8 cellular contexts compared by ENCODE assay signal in the genomic region with DNA sequence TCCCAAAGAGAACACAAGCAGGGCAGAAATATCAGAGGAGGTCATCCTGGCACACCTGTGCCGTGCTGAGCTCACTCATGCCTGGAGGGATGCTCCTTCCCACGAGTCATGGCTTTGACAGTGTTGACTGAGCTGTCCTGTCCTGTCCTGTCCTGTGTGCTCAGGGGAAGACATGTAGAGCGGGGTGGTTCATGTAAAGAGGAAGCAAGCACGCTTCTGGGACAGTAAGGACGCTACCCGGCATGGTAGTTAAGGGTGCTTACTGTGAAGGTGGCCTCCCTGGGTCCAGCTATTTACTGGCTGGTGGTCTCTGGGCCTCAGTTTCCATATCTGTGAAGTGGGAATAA. TPM values are rescaled to one million over a fixed set of nuclear protein-coding genes. Genes with fewer than 3 reads are reported as not detected.
A peak's percentile ranks its signal among the peaks of the same experiment; 100 is the strongest.
DNase-seq lines count a peak whose midpoint lies in the region; ATAC-seq, FAIRE-seq and TF ChIP-seq lines count a peak whose summit lies in the region.

No MANE protein-coding gene starts in this region.

- CTCF ChIA-PET in GM10248 (lab: Yijun Ruan, JAX) (interaction anchor here (0.9 to 9.8 kb wide), 7 partner anchors 9 to 276 kb away, joined by 3 to 75 read pairs (median 10); no protein-coding TSS in a partner anchor), RWPE1 (lab: Yijun Ruan, JAX) (interaction anchor here (0.7 kb wide), 1 partner anchor 137 kb away, joined by 4 read pairs; no protein-coding TSS in a partner anchor)

- peaks cover 0 to 42% of the 10 kb centered on the region in 2 donors for H3K4me1 ChIP-seq in right atrium auricular region

- H3K27ac ChIP-seq in right atrium auricular region (peak overlapping the region; percentile 70 to 73), RWPE1 (no peak overlapping the region)

- H3K36me3 ChIP-seq in right atrium auricular region: no peaks in the 10 kb centered on the region

- no peak for TF ChIP-seq CTCF in GM10248 (IDR thresholded peaks at IDR 0.05; ENCODE audit: control extremely low read depth, extremely low read depth, low read depth, missing control alignments)
- TF ChIP-seq CTCF in right atrium auricular region (IDR thresholded peaks at IDR 0.05): no peak
- TF ChIP-seq CTCF in RWPE1 (conservative IDR thresholded peaks at IDR 0.05; ENCODE audit: low read depth): no peak

- ATAC-seq in GM21786 (IDR thresholded peaks at IDR 0.05; ENCODE audit: unreplicated experiment): peak; percentile 29

- FAIRE-seq in HTR-8/SVneo (lab: Jason Lieb, UNC): no peak

- H3K9me3 ChIP-seq in right atrium auricular region: no peaks in the 10 kb centered on the region

- DNase-seq in GM10248 (ENCODE audit: extremely low spot score): peak; percentile 50
- DNase-seq in SKM-1 (lab: John Stamatoyannopoulos, UW; ENCODE audit: unreplicated experiment): peak; percentile 47
- no peak for DNase-seq in right atrium auricular region (ENCODE audit: low spot score)
- no peak for DNase-seq in NCI-H748 treated with DMSO at 0.1 percent for 48 hours (lab: John Stamatoyannopoulos, UW)
- DNase-seq in effector CD4-positive, alpha-beta T cell: no peak
- DNase-seq in RWPE1 (ENCODE audit: low spot score): no peak
- no peak for DNase-seq in HTR-8/SVneo (ENCODE audit: insufficient read length, low spot score)

- POLR2A ChIA-PET in GM10248 (lab: Yijun Ruan, JAX) (no interaction called here), RWPE1 (lab: Yijun Ruan, JAX; ENCODE audit: low non-redundant PET) (no interaction called here)

- H3K4me3 ChIP-seq in right atrium auricular region: peak overlapping the region; percentile 16 to 43

- no peaks in the 10 kb centered on the region for H3K27me3 ChIP-seq in right atrium auricular region

RNA-seq across cellular contexts. Expression of gene LGALS9, which starts 0.4 kb away (rescaled TPM):
- total RNA-seq in right atrium auricular region: 10 to 100 TPM in 1 of 2 donors, 1 to 10 TPM in 1; 9.7 to 27.4 TPM

Comparison
In these comparisons a context has a peak if more than half of its experiments do, and no peak if none do; other contexts are left out.
1. DNase-seq: peak in GM10248 (single experiment) and SKM-1 (single experiment); none in right atrium auricular region (single experiment), NCI-H748 treated with DMSO at 0.1 percent for 48 hours (single experiment), effector CD4-positive, alpha-beta T cell (single experiment), RWPE1 (single experiment) and HTR-8/SVneo (single experiment).